18 cellular contexts compared by ENCODE assay signal in genomic region chr15:36495464-36495863, GRCh38.
A peak's percentile ranks its signal among the peaks of the same experiment; 100 is the strongest.
DNase-seq lines count a peak whose midpoint lies in the region; ATAC-seq, FAIRE-seq and TF ChIP-seq lines count a peak whose summit lies in the region.
"Had no signal": no experiment of that assay in that cellular context is flagged by ENCODE, and none has a peak within 500 bp of the region (broad histone marks: within the 10 kb centered on the region; RNA-seq: fewer than 3 reads in every experiment).

No MANE protein-coding gene starts in this region.

- in situ Hi-C loops in IMR-90 (cut with MboI; ENCODE audit: low sequenced_read_pairs) = loop anchor here (25.0 kb wide), 1 partner anchor 958 kb away; the partner anchor contains the start of gene DPH6

- H3K36me3 Mint-ChIP-seq in astrocyte (ENCODE audit: low read depth, unreplicated experiment) = no peaks in the 10 kb centered on the region
- H3K36me3 Mint-ChIP-seq: CD4-positive, alpha-beta memory T cell had no signal

- H3K27ac Mint-ChIP-seq in astrocyte (ENCODE audit: unreplicated experiment) = no peak overlapping the region
- H3K27ac Mint-ChIP-seq: CD4-positive, alpha-beta memory T cell; HFFc6 had no signal

- DNase-seq in HCT116 (ENCODE audit: low read depth, low spot score) (no peak), IMR-90 (no peak), astrocyte (ENCODE audit: low read depth) (peak; percentile 22), retina (peak; percentile 70), COLO668 (lab: John Stamatoyannopoulos, UW; ENCODE audit: unreplicated experiment) (no peak), T-helper 9 cell (no peak), Kasumi-1 (lab: John Stamatoyannopoulos, UW) (no peak), Peyer's patch (no peak)
- DNase-seq: C1 segment of cervical spinal cord; Calu3; CD4-positive, alpha-beta memory T cell; HFFc6; NCI-H1092; NCI-H1694; NCI-H2227 treated with DMSO at 0.1 percent for 48 hours; NCI-H510A; NCI-H774 had no signal

- 0 out of 2 replicates have a peak overlapping the region, but pooled peaks have one; percentile 1 for H2BK20ac ChIP-seq in IMR-90 (ENCODE audit: low read depth, low read length)

- TF ChIP-seq RAD21 in HCT116 (IDR thresholded peaks at IDR 0.05; ENCODE audit: low read depth) (no peak), IMR-90 (IDR thresholded peaks at IDR 0.05; ENCODE audit: low read length) (no peak)

- H2BK15ac ChIP-seq in IMR-90 (ENCODE audit: low read depth, low read length) = no peak overlapping the region

- H4K8ac ChIP-seq in IMR-90 (ENCODE audit: low read depth in 2 of 2, low read length in 2 of 2) = no peak overlapping the region

- no peak overlapping the region for H3K14ac ChIP-seq in IMR-90 (replicated peaks; ENCODE audit: low read depth, low read length)

- H3K23ac ChIP-seq in IMR-90 (ENCODE audit: low read depth, low read length) = no peak overlapping the region

- H3K79me1 ChIP-seq in IMR-90 (ENCODE audit: low read depth in 1 of 2, low read length in 2 of 2) = no peaks in the 10 kb centered on the region

- H3K56ac ChIP-seq in IMR-90 (ENCODE audit: extremely low read depth, insufficient read depth, low read length) = no peak overlapping the region

- ATAC-seq in HCT116 = no peak
- ATAC-seq in IMR-90 (ENCODE audit: low read depth) = no peak
- ATAC-seq: SK-N-SH treated with all-trans-retinoic acid at 6 μM for 48 hours had no signal

- H3K9me3 ChIP-seq in HCT116 (ENCODE audit: control insufficient read depth in 1 of 2, insufficient read depth in 1 of 2, low read depth in 1 of 2, low read length in 2 of 2) (no peaks in the 10 kb centered on the region), IMR-90 (ENCODE audit: control insufficient read depth, insufficient read depth, low read length) (no peaks in the 10 kb centered on the region), astrocyte (ENCODE audit: insufficient read depth, low read depth, low read length) (no peaks in the 10 kb centered on the region), Peyer's patch (no peaks in the 10 kb centered on the region)

- no peak overlapping the region for H2BK5ac ChIP-seq in IMR-90 (ENCODE audit: low read depth, low read length, poor library complexity, severe bottlenecking)

- H3K4ac ChIP-seq in IMR-90 (ENCODE audit: low read depth, low read length) = no peak overlapping the region

- FAIRE-seq in astrocyte (lab: Jason Lieb, UNC) = no peak

- H3K36me3 ChIP-seq in HCT116 (ENCODE audit: control insufficient read depth in 1 of 2, insufficient read depth in 2 of 2, low read length in 2 of 2) (no peaks in the 10 kb centered on the region), IMR-90 (ENCODE audit: control insufficient read depth, insufficient read depth, low read length) (no peaks in the 10 kb centered on the region), astrocyte (ENCODE audit: insufficient read depth, low read length) (no peaks in the 10 kb centered on the region), Peyer's patch (no peaks in the 10 kb centered on the region)

- no peaks in the 10 kb centered on the region for H3K27me3 Mint-ChIP-seq in astrocyte (ENCODE audit: low read depth, unreplicated experiment)

- H3K27ac ChIP-seq in HCT116 (ENCODE audit: low read depth, low read length) (no peak overlapping the region), IMR-90 (ENCODE audit: insufficient read depth, low read length) (no peak overlapping the region), astrocyte (ENCODE audit: low read depth, low read length) (no peak overlapping the region), Peyer's patch (no peak overlapping the region)

- CTCF ChIA-PET in HCT116 (lab: Charles Lee) (no interaction called here), IMR-90 (lab: Yijun Ruan, JAX) (no interaction called here)

- no peak overlapping the region for H4K5ac ChIP-seq in IMR-90 (ENCODE audit: low read depth, low read length)

- no peak overlapping the region for H2AK5ac ChIP-seq in IMR-90 (ENCODE audit: low read depth, low read length)

- H4K20me1 ChIP-seq in HCT116 (ENCODE audit: insufficient read depth) (no peaks in the 10 kb centered on the region), IMR-90 (ENCODE audit: insufficient read depth, low read length) (no peaks in the 10 kb centered on the region), astrocyte (ENCODE audit: insufficient read depth, low read length) (no peaks in the 10 kb centered on the region)

- no peak overlapping the region for H2AK9ac ChIP-seq in IMR-90 (replicated peaks; ENCODE audit: low read depth, low read length, poor library complexity)

- RAD21 ChIA-PET in HCT116 (lab: Charles Lee; ENCODE audit: low non-redundant PET in 1 of 2, low total read pairs in 2 of 2, uncharacterized antibody in 2 of 2, unreplicated experiment in 2 of 2) = no interaction called here

- no peaks in the 10 kb centered on the region; a peak in 1 of 4 replicates for H3K4me1 ChIP-seq in HCT116 (ENCODE audit: control insufficient read depth in 1 of 2, insufficient read depth in 2 of 2, low read length in 2 of 2)
- peaks cover 4% of the 10 kb centered on the region; the same call in 1 of the 2 replicates for H3K4me1 ChIP-seq in IMR-90 (ENCODE audit: control insufficient read depth, insufficient read depth, low read length)
- no peaks in the 10 kb centered on the region for H3K4me1 ChIP-seq in astrocyte (ENCODE audit: insufficient read depth, low read length)
- H3K4me1 ChIP-seq in Peyer's patch = no peaks in the 10 kb centered on the region

- H2AFZ ChIP-seq in HCT116 (ENCODE audit: low read depth, low read length, poor library complexity, severe bottlenecking) = peak overlapping the region; percentile 32
- no peak overlapping the region for H2AFZ ChIP-seq in IMR-90 (replicated peaks; ENCODE audit: low read length, poor library complexity)
- H2AFZ ChIP-seq in astrocyte (ENCODE audit: low read depth, low read length) = no peak overlapping the region

- no peak for TF ChIP-seq CTCF in HCT116 (IDR thresholded peaks at IDR 0.05 in 2 of 3, conservative IDR thresholded peaks at IDR 0.05 in 1 of 3; ENCODE audit: borderline replicate concordance in 1 of 3, insufficient read depth in 1 of 3, low read depth in 2 of 3, low read length in 2 of 3)
- TF ChIP-seq CTCF in IMR-90 (conservative IDR thresholded peaks at IDR 0.05; ENCODE audit: low read depth, low read length) = no peak
- TF ChIP-seq CTCF in astrocyte (IDR thresholded peaks at IDR 0.05; ENCODE audit: insufficient read depth, low read depth, low read length) = no peak
- TF ChIP-seq CTCF in Peyer's patch (IDR thresholded peaks at IDR 0.05) = no peak

- no peak overlapping the region for H3K4me2 ChIP-seq in HCT116 (ENCODE audit: low read length)
- H3K4me2 ChIP-seq in IMR-90 (ENCODE audit: low read depth, low read length) = no peak overlapping the region
- no peak overlapping the region for H3K4me2 ChIP-seq in astrocyte (ENCODE audit: low read length)

- H3K4me3 Mint-ChIP-seq in astrocyte (ENCODE audit: unreplicated experiment) = no peak overlapping the region
- H3K4me3 Mint-ChIP-seq: CD4-positive, alpha-beta memory T cell; HFFc6 had no signal

- 0 out of 2 replicates have a peak overlapping the region, but pooled peaks have one; percentile 2 for H2BK120ac ChIP-seq in IMR-90 (ENCODE audit: low read depth, low read length)

- POLR2A ChIA-PET in HCT116 (lab: Charles Lee) (no interaction called here), IMR-90 (lab: Charles Lee; ENCODE audit: unreplicated experiment) (no interaction called here)

- no peaks in the 10 kb centered on the region for H3K9me2 ChIP-seq in HCT116 (ENCODE audit: insufficient read depth)

- BruUV-seq in HCT116 (replicated peaks; lab: Mats Ljungman, UMichigan) = no TSS peak
- BruUV-seq in IMR-90 (replicated peaks; lab: Mats Ljungman, UMichigan) = no TSS peak

- H3K4me1 Mint-ChIP-seq in astrocyte (ENCODE audit: low read depth, unreplicated experiment) = peaks cover 10% of the 10 kb centered on the region
- H3K4me1 Mint-ChIP-seq: CD4-positive, alpha-beta memory T cell had no signal

- dilution Hi-C loops in IMR-90 (cut with HindIII; ENCODE audit: low sequenced_read_pairs, unreplicated experiment) = no loop called here

- H3K79me2 ChIP-seq in HCT116 (ENCODE audit: insufficient read depth, low read length) (no peaks in the 10 kb centered on the region), astrocyte (ENCODE audit: insufficient read depth, low read length) (no peaks in the 10 kb centered on the region)

- intact Hi-C loops in HCT116 (cut with micrococcal nuclease) (no loop called here), IMR-90 (cut with micrococcal nuclease) (no loop called here)

- TF ChIP-seq POLR2A in HCT116 (IDR thresholded peaks at IDR 0.05; ENCODE audit: borderline replicate concordance, extremely low read depth, insufficient read depth, insufficient read length) (no peak), IMR-90 (IDR thresholded peaks at IDR 0.05; ENCODE audit: low read depth, low read length) (no peak), Peyer's patch (IDR thresholded peaks at IDR 0.05) (no peak)

- H3K4me3 ChIP-seq in HCT116 (replicated peaks in 1 of 2; ENCODE audit: low read depth in 1 of 2, low read length in 2 of 2) (no peak overlapping the region), IMR-90 (ENCODE audit: insufficient read depth, low read depth, low read length) (no peak overlapping the region), astrocyte (ENCODE audit: insufficient read depth, low read depth, low read length) (no peak overlapping the region), Peyer's patch (no peak overlapping the region)

- no peak overlapping the region for H3K18ac ChIP-seq in IMR-90 (ENCODE audit: low read depth, low read length)

- H3K9me3 Mint-ChIP-seq in astrocyte (ENCODE audit: unreplicated experiment) = no peaks in the 10 kb centered on the region
- H3K9me3 Mint-ChIP-seq: CD4-positive, alpha-beta memory T cell; HFFc6 had no signal

- no CpG with 5 or more reads among the region's 7 CpGs for WGBS in IMR-90 (ENCODE audit: extremely low coverage in 2 of 2, insufficient read length in 1 of 2), 2 experiments

- no peaks in the 10 kb centered on the region for H3K27me3 ChIP-seq in HCT116 (ENCODE audit: insufficient read depth, low read length)
- H3K27me3 ChIP-seq in IMR-90 (ENCODE audit: control insufficient read depth, insufficient read depth, low read length) = no peaks in the 10 kb centered on the region
- H3K27me3 ChIP-seq in astrocyte (ENCODE audit: insufficient read depth, low read length) = no peaks in the 10 kb centered on the region
- H3K27me3 ChIP-seq in Peyer's patch = no peaks in the 10 kb centered on the region

- no peak overlapping the region for H3K9ac ChIP-seq in HCT116 (ENCODE audit: low read length)
- no peak overlapping the region for H3K9ac ChIP-seq in IMR-90 (ENCODE audit: low read depth, low read length)
- H3K9ac ChIP-seq in astrocyte (ENCODE audit: low read length) = no peak overlapping the region

- H4K91ac ChIP-seq in IMR-90 (ENCODE audit: insufficient read depth, low read depth, low read length) = no peak overlapping the region

- H3K9me1 ChIP-seq in IMR-90 (ENCODE audit: insufficient read depth, low read length) = no peaks in the 10 kb centered on the region

TF ChIP-seq in HCT116, 20 proteins besides CTCF, POLR2A, EP300 and RAD21 (continues in another document):
- TF ChIP-seq ELF1 (IDR thresholded peaks at IDR 0.05; ENCODE audit: borderline replicate concordance, low read depth) (no peak), EGR1 (IDR thresholded peaks at IDR 0.05; ENCODE audit: low read depth) (no peak), SIN3A (IDR thresholded peaks at IDR 0.05; ENCODE audit: low read depth) (no peak)

TF ChIP-seq in IMR-90, 13 proteins besides CTCF, POLR2A, EP300 and RAD21 (continues in another document):
- no peak for TF ChIP-seq CEBPB (IDR thresholded peaks at IDR 0.05; ENCODE audit: low read depth, low read length)

Comparison
In these comparisons a context has a peak if more than half of its experiments do, and no peak if none do; other contexts are left out.
1. DNase-seq: peak in astrocyte (single experiment) and retina (single experiment); none in HCT116 (single experiment), IMR-90 (single experiment), COLO668 (single experiment), T-helper 9 cell (single experiment), Kasumi-1 (0 of 2) and Peyer's patch (0 of 3).